In genomic region chr9:34665381-34666250, GRCh38 we compare ENCODE assay signal across 1 cellular context.
A peak's percentile ranks its signal among the peaks of the same experiment; 100 is the strongest.
TF ChIP-seq lines count a peak whose summit lies in the region.

No MANE protein-coding gene starts in this region.

TF ChIP-seq in endothelial cell of umbilical vein, 7 proteins besides CTCF, POLR2A, EP300 and RAD21:
- peak; percentile 32 for TF ChIP-seq POLR2AphosphoS5 (IDR thresholded peaks at IDR 0.05; ENCODE audit: insufficient read depth, low read depth, low read length)
- no peak for TF ChIP-seq FOS (IDR thresholded peaks at IDR 0.05; ENCODE audit: borderline replicate concordance, insufficient read depth, low read length)
